In the genomic region with DNA sequence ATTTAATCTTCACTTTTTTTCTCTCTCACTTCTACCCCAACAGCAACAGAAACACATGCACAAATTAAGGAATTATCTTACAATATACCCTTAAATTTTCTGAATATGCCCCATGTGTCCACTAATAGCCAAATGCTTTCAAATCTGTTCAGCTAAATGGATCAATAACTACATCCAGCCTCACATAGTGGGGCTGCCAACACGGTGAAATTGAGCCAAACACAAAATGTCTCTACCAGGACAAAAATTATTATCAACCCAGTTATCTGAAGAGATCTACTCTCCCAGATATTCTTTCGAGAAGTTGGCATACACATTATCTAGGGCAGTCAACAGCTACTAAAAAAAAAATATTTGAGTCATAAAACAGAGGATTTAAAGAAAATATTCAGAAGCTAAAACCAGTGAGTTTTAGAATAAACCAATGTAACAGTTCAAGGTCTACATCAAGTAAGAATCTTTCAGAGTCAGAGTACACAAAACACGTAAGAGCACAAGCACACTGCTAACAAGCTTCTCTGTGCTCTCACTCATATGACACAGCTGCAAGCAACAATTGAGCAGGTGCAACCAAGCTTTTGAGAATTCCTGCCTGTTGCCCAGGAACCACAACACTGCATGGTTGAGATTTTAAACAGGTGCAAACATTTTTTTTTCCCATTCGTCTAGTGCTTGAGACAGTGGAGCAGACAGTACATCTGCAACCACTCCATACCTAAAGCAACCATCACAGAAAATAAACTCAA, we compare ENCODE assay signal across 13 cellular contexts.
DNase-seq lines count a peak whose midpoint lies in the region; TF ChIP-seq lines count a peak whose summit lies in the region.
"Had no signal": no experiment of that assay in that cellular context is flagged by ENCODE, and none has a peak within 500 bp of the region (broad histone marks: within the 10 kb centered on the region; RNA-seq: fewer than 3 reads in every experiment).

No MANE protein-coding gene starts in this region.

- H3K9me2 ChIP-seq in PC-9 (ENCODE audit: insufficient read depth), result no peaks in the 10 kb centered on the region

- H3K4me3 ChIP-seq in PC-9, result no peak overlapping the region
- peak overlapping the region in 1 of 4 donors; percentile 3 for H3K4me3 ChIP-seq in sigmoid colon
- H3K4me3 ChIP-seq: BLaER1 treated with 17β-estradiol and CSF1 and Interleukin-3, amounts not matched to agents 10 nM and 100 nM; MG63 had no signal

- no peaks in the 10 kb centered on the region for H3K36me3 ChIP-seq in PC-9 (ENCODE audit: low read depth)
- H3K36me3 ChIP-seq in sigmoid colon, result no peaks in the 10 kb centered on the region
- H3K36me3 ChIP-seq: BLaER1 treated with 17β-estradiol and CSF1 and Interleukin-3, amounts not matched to agents 10 nM and 100 nM; MG63 had no signal

- 16 to 45% methylated on average over 4 of the region's 4 CpGs for WGBS in sigmoid colon, 2 donors

- intact Hi-C loops in PC-9 (cut with micrococcal nuclease; ENCODE audit: unreplicated experiment) (no loop called here), sigmoid colon (cut with DNase I) (no loop called here)

- H2AFZ ChIP-seq in PC-9, result no peak overlapping the region

- H3K27me3 ChIP-seq in PC-9 (ENCODE audit: insufficient read depth, low read depth), result no peaks in the 10 kb centered on the region
- H3K27me3 ChIP-seq in sigmoid colon, result no peaks in the 10 kb centered on the region
- H3K27me3 ChIP-seq: BLaER1 treated with 17β-estradiol and CSF1 and Interleukin-3, amounts not matched to agents 10 nM and 100 nM; MG63 had no signal

- H3K4me1 ChIP-seq in PC-9 (replicated peaks; ENCODE audit: insufficient read depth) (no peaks in the 10 kb centered on the region), sigmoid colon (peaks cover 0 to 55% (median 31%) of the 10 kb centered on the region in 4 donors)
- H3K4me1 ChIP-seq: BLaER1 treated with 17β-estradiol and CSF1 and Interleukin-3, amounts not matched to agents 10 nM and 100 nM had no signal

- H3K27ac ChIP-seq in PC-9, result no peak overlapping the region
- peak overlapping the region in 2 of 4 donors; percentile 78 for H3K27ac ChIP-seq in sigmoid colon
- H3K27ac ChIP-seq: BLaER1 treated with 17β-estradiol and CSF1 and Interleukin-3, amounts not matched to agents 10 nM and 100 nM had no signal

- no peak overlapping the region for H3K4me2 ChIP-seq in PC-9
- H3K4me2 ChIP-seq: BLaER1 treated with 17β-estradiol and CSF1 and Interleukin-3, amounts not matched to agents 10 nM and 100 nM had no signal

- H3K79me2 ChIP-seq in PC-9 (ENCODE audit: low read depth), result no peaks in the 10 kb centered on the region

- no peaks in the 10 kb centered on the region for H4K20me1 ChIP-seq in PC-9 (ENCODE audit: insufficient read depth)
- H4K20me1 ChIP-seq: BLaER1 treated with 17β-estradiol and CSF1 and Interleukin-3, amounts not matched to agents 10 nM and 100 nM had no signal

- TF ChIP-seq CTCF in PC-9 (conservative IDR thresholded peaks at IDR 0.05) (no peak), sigmoid colon (IDR thresholded peaks at IDR 0.05) (no peak)

- POLR2A ChIA-PET in PC-9 (lab: Charles Lee; ENCODE audit: unreplicated experiment), result no interaction called here

- CTCF ChIA-PET in PC-9 (lab: Charles Lee), result no interaction called here

- BruUV-seq in PC-9 (replicated peaks; lab: Mats Ljungman, UMichigan), result no TSS peak

- H3F3A ChIP-seq in PC-9 (ENCODE audit: insufficient read depth, low read depth), result no peaks in the 10 kb centered on the region

- no peak for TF ChIP-seq POLR2A in sigmoid colon (IDR thresholded peaks at IDR 0.05)

- no peak for TF ChIP-seq EP300 in sigmoid colon (IDR thresholded peaks at IDR 0.05)

- H3K9me3 ChIP-seq in PC-9 (ENCODE audit: insufficient read depth, low read depth) (no peaks in the 10 kb centered on the region), sigmoid colon (no peaks in the 10 kb centered on the region)
- H3K9me3 ChIP-seq: BLaER1 treated with 17β-estradiol and CSF1 and Interleukin-3, amounts not matched to agents 10 nM and 100 nM; MG63 had no signal

- DNase-seq in DMS 273 (lab: John Stamatoyannopoulos, UW; ENCODE audit: unreplicated experiment) (peak; percentile 80), NCI-H1436 treated with DMSO at 0.1 percent for 48 hours (lab: John Stamatoyannopoulos, UW) (peak; percentile 89), amniotic epithelial cell (ENCODE audit: low read depth) (peak; percentile 2), medulla oblongata (ENCODE audit: extremely low spot score) (peak; percentile 68), PC-9 (no peak), foreskin melanocyte (no peak), sigmoid colon (no peak)
- no peak for DNase-seq in activated CD8-positive, alpha-beta memory T cell treated with anti-CD3 and anti-CD28 coated beads, Interleukin-2, amount 50 U/mL, for 4 hours
- DNase-seq: effector CD4-positive, alpha-beta T cell; MG63; natural killer cell; stimulated activated naive CD4-positive, alpha-beta T cell treated with Interleukin-2 at 50 U/mL for 16 hours had no signal

Comparison
In these comparisons a context has a peak if more than half of its experiments do, and no peak if none do; other contexts are left out.
1. DNase-seq: peak in DMS 273 (single experiment), NCI-H1436 treated with DMSO at 0.1 percent for 48 hours (single experiment), amniotic epithelial cell (single experiment) and medulla oblongata (single experiment); none in PC-9 (0 of 2), foreskin melanocyte (single experiment), activated CD8-positive, alpha-beta memory T cell treated with anti-CD3 and anti-CD28 coated beads, Interleukin-2, amount 50 U/mL, for 4 hours (single experiment) and sigmoid colon (single experiment).